16 cellular contexts compared by ENCODE assay signal in genomic region chr12:96131230-96131788, GRCh38.
DNase-seq lines count a peak whose midpoint lies in the region; ATAC-seq and TF ChIP-seq lines count a peak whose summit lies in the region.
"Had no signal": no experiment of that assay in that cellular context is flagged by ENCODE, and none has a peak within 500 bp of the region (broad histone marks: within the 10 kb centered on the region; RNA-seq: fewer than 3 reads in every experiment).

No MANE protein-coding gene starts in this region.

- no peaks in the 10 kb centered on the region for H3K79me2 ChIP-seq in H9 (ENCODE audit: insufficient read depth, low read length)

- peaks cover 19 to 64% (median 54%) of the 10 kb centered on the region in 10 experiments for H3K4me1 ChIP-seq in BLaER1 treated with 17β-estradiol and CSF1 and Interleukin-3, amounts not matched to agents 10 nM and 100 nM
- H3K4me1 ChIP-seq in H9 (ENCODE audit: insufficient read depth, low read length) (no peaks in the 10 kb centered on the region), right cardiac atrium (ENCODE audit: control insufficient read depth, insufficient read depth, low read length) (no peaks in the 10 kb centered on the region)

- H3K27me3 ChIP-seq in BLaER1 treated with 17β-estradiol and CSF1 and Interleukin-3, amounts not matched to agents 10 nM and 100 nM: peaks cover 0 to 23% (median 0%) of the 10 kb centered on the region in 11 experiments; a peak in 2 of 22 replicates
- H3K27me3 ChIP-seq in H9 (ENCODE audit: insufficient read depth, low read length) (no peaks in the 10 kb centered on the region), right cardiac atrium (ENCODE audit: control insufficient read depth, insufficient read depth) (no peaks in the 10 kb centered on the region)

- H2BK15ac ChIP-seq in H9 (ENCODE audit: low read depth, low read length): no peak overlapping the region

- no peak overlapping the region for H2AK5ac ChIP-seq in H9 (ENCODE audit: insufficient read length, low read length)

- peak overlapping the region in 6 of 11 experiments; percentile 2 to 86 (median 67); a peak in 9 of 22 replicates for H3K4me2 ChIP-seq in BLaER1 treated with 17β-estradiol and CSF1 and Interleukin-3, amounts not matched to agents 10 nM and 100 nM
- H3K4me2 ChIP-seq in H9 (ENCODE audit: insufficient read depth, insufficient read length, low read length): no peak overlapping the region

- peak overlapping the region; percentile 60 for H2BK12ac ChIP-seq in H9 (ENCODE audit: insufficient read length, low read depth, low read length)

- ATAC-seq in left colon: peak; percentile 69
- no peak for ATAC-seq in right cardiac atrium
- ATAC-seq: Right ventricle myocardium inferior, T-cell had no signal

- H3K14ac ChIP-seq in H9 (ENCODE audit: insufficient read depth, low read length): 0 out of 2 replicates have a peak overlapping the region, but pooled peaks have one; percentile 20

- no peaks in the 10 kb centered on the region for H3K36me3 Mint-ChIP-seq in H9 (ENCODE audit: insufficient read depth in 1 of 3, low read depth in 3 of 3)
- no peaks in the 10 kb centered on the region for H3K36me3 Mint-ChIP-seq in immature natural killer cell
- H3K36me3 Mint-ChIP-seq: T-cell had no signal

- H3K27ac Mint-ChIP-seq in H9 (no peak overlapping the region), immature natural killer cell (no peak overlapping the region)
- H3K27ac Mint-ChIP-seq: T-cell had no signal

- H3K9ac ChIP-seq in BLaER1 treated with 17β-estradiol and CSF1 and Interleukin-3, amounts not matched to agents 10 nM and 100 nM: no peak overlapping the region
- H3K9ac ChIP-seq in H9 (ENCODE audit: extremely low read depth, insufficient read length, low read length): no peak overlapping the region

- H3K27ac ChIP-seq in BLaER1 treated with 17β-estradiol and CSF1 and Interleukin-3, amounts not matched to agents 10 nM and 100 nM: no peak overlapping the region
- H3K27ac ChIP-seq in H9 (ENCODE audit: insufficient read length, low read depth, low read length) (no peak overlapping the region), right cardiac atrium (ENCODE audit: low read length) (no peak overlapping the region)
- H3K27ac ChIP-seq: SK-N-MC had no signal

- H3T11ph ChIP-seq in H9 (ENCODE audit: low read length): no peak overlapping the region

- no CpG with 5 or more reads among the region's 5 CpGs for WGBS in H9 (ENCODE audit: extremely low coverage, insufficient read length, low lambda C conversion rate)
- 59% methylated on average over 5 of the region's 5 CpGs for whole genome bisulfite sequencing in right cardiac atrium

- H3K27me3 Mint-ChIP-seq in H9 (ENCODE audit: low read depth): peaks cover 2% of the 10 kb centered on the region
- peaks cover 6 to 10% (median 8%) of the 10 kb centered on the region in 3 donors for H3K27me3 Mint-ChIP-seq in immature natural killer cell (ENCODE audit: low read depth in 3 of 3)

- H3K4me3 ChIP-seq in BLaER1 treated with 17β-estradiol and CSF1 and Interleukin-3, amounts not matched to agents 10 nM and 100 nM: no peak overlapping the region
- no peak overlapping the region for H3K4me3 ChIP-seq in right cardiac atrium (ENCODE audit: low read length)
- H3K4me3 ChIP-seq: SK-N-MC had no signal

- H3K9me3 ChIP-seq in BLaER1 treated with 17β-estradiol and CSF1 and Interleukin-3, amounts not matched to agents 10 nM and 100 nM (replicated peaks in 1 of 11): peaks cover 8 to 33% (median 15%) of the 10 kb centered on the region in 11 experiments; a peak in 19 of 22 replicates
- no peaks in the 10 kb centered on the region for H3K9me3 ChIP-seq in H9 (ENCODE audit: control insufficient read depth, low read depth, low read length)
- no peaks in the 10 kb centered on the region for H3K9me3 ChIP-seq in right cardiac atrium (ENCODE audit: control insufficient read depth, low read length)

- intact Hi-C loops in left colon (cut with DNase I, micrococcal nuclease) (no loop called here), right cardiac atrium (cut with DNase I) (loop anchor here in 1 of 4 donors (10.0 kb wide), 1 partner anchor 57 kb away; no protein-coding TSS in a partner anchor)

- in situ Hi-C loops in GM13976 (cut with MboI; ENCODE audit: low sequenced_read_pairs, unreplicated experiment): no loop called here

- no peak overlapping the region for H2BK5ac ChIP-seq in H9 (ENCODE audit: insufficient read length, low read length)

- no peak overlapping the region for H4K91ac ChIP-seq in H9 (ENCODE audit: insufficient read length, low read depth, low read length)

- H4K5ac ChIP-seq in H9 (ENCODE audit: insufficient read length, low read depth, low read length): no peak overlapping the region

- H3K56ac ChIP-seq in H9 (ENCODE audit: insufficient read length, low read depth, low read length): no peak overlapping the region

- no peak overlapping the region for H2BK20ac ChIP-seq in H9 (ENCODE audit: low read depth, low read length, poor library complexity, severe bottlenecking)

- TF ChIP-seq CTCF in H9 (conservative IDR thresholded peaks at IDR 0.05): no peak
- TF ChIP-seq CTCF in GM13976 (IDR thresholded peaks at IDR 0.05; ENCODE audit: borderline replicate concordance, control extremely low read depth, extremely low read depth, insufficient read depth, missing control alignments): no peak

- DNase-seq in H9 (no peak), NCI-H748 (lab: John Stamatoyannopoulos, UW; ENCODE audit: unreplicated experiment) (peak; percentile 64), left colon (no peak), GM13976 (ENCODE audit: low spot score) (no peak), immature natural killer cell (no peak), right cardiac atrium (no peak)
- DNase-seq: C1 segment of cervical spinal cord, H7, IMR-90, NCI-H1436, NCI-H2171, NCI-H510A treated with DMSO at 0.1 percent for 48 hours, T-cell had no signal

- no peak overlapping the region for H4K8ac ChIP-seq in H9 (replicated peaks; ENCODE audit: insufficient read length, low read depth, low read length)

- H3K4me1 Mint-ChIP-seq in H9 (peaks cover 10% of the 10 kb centered on the region in 2 experiments), immature natural killer cell (peaks cover 2 to 7% of the 10 kb centered on the region in 2 donors)

- H4K20me1 ChIP-seq in BLaER1 treated with 17β-estradiol and CSF1 and Interleukin-3, amounts not matched to agents 10 nM and 100 nM: no peaks in the 10 kb centered on the region
- no peaks in the 10 kb centered on the region for H4K20me1 ChIP-seq in H9 (ENCODE audit: control insufficient read depth, insufficient read depth, insufficient read length)

- no peak overlapping the region for H3K18ac ChIP-seq in H9 (ENCODE audit: insufficient read length, low read depth, low read length)

- no peak overlapping the region for H2AFZ ChIP-seq in H9 (ENCODE audit: low read length)

- H2BK120ac ChIP-seq in H9 (ENCODE audit: low read depth, low read length, poor library complexity, severe bottlenecking): no peak overlapping the region

- H3K9me3 Mint-ChIP-seq in H9 (no peaks in the 10 kb centered on the region), immature natural killer cell (no peaks in the 10 kb centered on the region)
- H3K9me3 Mint-ChIP-seq: T-cell had no signal

- H3K23ac ChIP-seq in H9 (ENCODE audit: insufficient read length, low read depth, low read length): no peak overlapping the region

- no peaks in the 10 kb centered on the region for H3K23me2 ChIP-seq in H9 (ENCODE audit: insufficient read length, low read depth, low read length, poor library complexity, severe bottlenecking)

- H3K4ac ChIP-seq in H9 (ENCODE audit: low read depth, low read length): no peak overlapping the region

- no peaks in the 10 kb centered on the region for H3K36me3 ChIP-seq in BLaER1 treated with 17β-estradiol and CSF1 and Interleukin-3, amounts not matched to agents 10 nM and 100 nM

- no peaks in the 10 kb centered on the region for H3K79me1 ChIP-seq in H9 (ENCODE audit: insufficient read depth, low read depth, low read length, poor library complexity, severe bottlenecking)

- H3K4me3 Mint-ChIP-seq in H9 (no peak overlapping the region), immature natural killer cell (no peak overlapping the region)
- H3K4me3 Mint-ChIP-seq: T-cell had no signal
